In the genomic region with DNA sequence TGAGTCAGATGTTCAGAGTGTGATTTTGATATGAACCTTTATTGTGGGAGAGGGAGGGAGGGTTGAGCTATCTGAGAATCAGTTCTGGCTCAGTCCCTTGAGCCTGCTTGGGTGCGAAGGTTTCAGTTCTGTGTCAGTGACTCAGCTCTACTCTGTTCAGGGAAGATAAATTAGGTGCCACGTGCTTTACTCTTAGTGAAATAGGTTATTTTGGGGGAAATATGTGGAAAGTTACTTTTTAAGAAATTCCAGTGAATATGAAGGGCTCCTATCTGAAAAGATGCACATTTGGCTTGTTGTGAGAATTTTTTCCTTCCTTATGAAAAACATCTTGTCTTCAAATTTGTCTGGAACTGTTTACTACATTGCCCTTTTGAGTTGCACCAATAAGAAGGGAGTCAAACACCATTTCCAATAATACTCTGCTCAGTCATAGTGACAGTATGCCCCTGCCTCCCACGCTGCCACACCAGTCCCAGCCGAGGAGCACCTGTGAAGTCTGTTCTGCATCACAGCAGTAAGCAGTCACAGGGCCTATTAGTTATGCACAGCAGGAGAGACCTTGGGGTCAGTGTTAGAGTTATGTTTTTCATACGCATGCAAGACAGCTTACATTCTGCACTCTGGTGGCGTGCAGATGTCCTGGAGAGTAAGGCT, we compare ENCODE assay signal across 8 cellular contexts. TPM values are rescaled to one million over a fixed set of nuclear protein-coding genes. Genes with fewer than 3 reads are reported as not detected.
DNase-seq lines count a peak whose midpoint lies in the region; ATAC-seq and TF ChIP-seq lines count a peak whose summit lies in the region.

No MANE protein-coding gene starts in this region.

- H3K27ac ChIP-seq in brain microvascular endothelial cell (no peak overlapping the region), A673 (ENCODE audit: low read depth, low read length, poor library complexity, severe bottlenecking) (no peak overlapping the region)

- CTCF ChIA-PET in A673 (lab: Charles Lee), result no interaction called here

- in situ Hi-C loops in brain microvascular endothelial cell (cut with HindIII; ENCODE audit: low pct_ligation_motif_present, low sequenced_read_pairs), result no loop called here

- ATAC-seq in GM18498 (IDR thresholded peaks at IDR 0.05; ENCODE audit: unreplicated experiment) (peak; percentile 97), GM21528 (IDR thresholded peaks at IDR 0.05; ENCODE audit: low FRiP score, unreplicated experiment) (peak; percentile 97)

- H3K27me3 ChIP-seq in brain microvascular endothelial cell (replicated peaks) (no peaks in the 10 kb centered on the region), A673 (replicated peaks; ENCODE audit: insufficient read depth, low read depth, low read length, poor library complexity) (no peaks in the 10 kb centered on the region)

- POLR2A ChIA-PET in A673 (lab: Charles Lee; ENCODE audit: low non-redundant PET), result no interaction called here

- TF ChIP-seq CTCF in brain microvascular endothelial cell (IDR thresholded peaks at IDR 0.05; ENCODE audit: low read depth, low read length, missing control alignments) (no peak), A673 (conservative IDR thresholded peaks at IDR 0.05; ENCODE audit: low read depth, low read length) (no peak)

- DNase-seq in HUDEP-2 (lab: John Stamatoyannopoulos, UW; ENCODE audit: unreplicated experiment in 76 of 76) (peak in 70 of 76 experiments; percentile 6 to 84 (median 48)), brain microvascular endothelial cell (peak; percentile 52), A673 (ENCODE audit: low spot score) (no peak), superior temporal gyrus (ENCODE audit: extremely low spot score) (no peak), DMS114 treated with DMSO at 0.1 percent for 48 hours (lab: John Stamatoyannopoulos, UW; ENCODE audit: unreplicated experiment) (no peak)
- DNase-seq in stimulated activated CD4-positive, alpha-beta T cell treated with anti-CD3 and anti-CD28 coated beads, Interleukin-4, amount 100 ng/mL, for 24 hours, result peak; percentile 39

- peaks cover 15% of the 10 kb centered on the region for H3K4me1 ChIP-seq in A673 (ENCODE audit: insufficient read depth, low read length, poor library complexity, severe bottlenecking)

- no TSS peak for BruUV-seq in A673 (replicated peaks; lab: Mats Ljungman, UMichigan)

- no peak overlapping the region for H3K4me3 ChIP-seq in brain microvascular endothelial cell (ENCODE audit: low read depth, low read length)
- no peak overlapping the region for H3K4me3 ChIP-seq in A673 (ENCODE audit: low read depth, low read length, poor library complexity, severe bottlenecking)

- intact Hi-C loops in A673 (cut with micrococcal nuclease; ENCODE audit: unreplicated experiment), result no loop called here

- H3K36me3 ChIP-seq in brain microvascular endothelial cell (replicated peaks) (no peaks in the 10 kb centered on the region), A673 (ENCODE audit: insufficient read depth, low read length, poor library complexity, severe bottlenecking) (no peaks in the 10 kb centered on the region)

- no peaks in the 10 kb centered on the region for H3K9me3 ChIP-seq in A673 (ENCODE audit: low read depth, low read length, poor library complexity, severe bottlenecking)

RNA-seq across cellular contexts. Expression of a gene that starts 32.8 kb away (rescaled TPM):
- total RNA-seq in A673 (2021), result 0.95 and 1.9 TPM in 2 replicates

Comparison
In these comparisons a context has a peak if more than half of its experiments do, and no peak if none do; other contexts are left out.
1. DNase-seq: peak in HUDEP-2 (70 of 76), brain microvascular endothelial cell (single experiment) and stimulated activated CD4-positive, alpha-beta T cell treated with anti-CD3 and anti-CD28 coated beads, Interleukin-4, amount 100 ng/mL, for 24 hours (single experiment); none in A673 (single experiment), superior temporal gyrus (single experiment) and DMS114 treated with DMSO at 0.1 percent for 48 hours (single experiment).